19 cellular contexts compared by ENCODE assay signal in the genomic region with DNA sequence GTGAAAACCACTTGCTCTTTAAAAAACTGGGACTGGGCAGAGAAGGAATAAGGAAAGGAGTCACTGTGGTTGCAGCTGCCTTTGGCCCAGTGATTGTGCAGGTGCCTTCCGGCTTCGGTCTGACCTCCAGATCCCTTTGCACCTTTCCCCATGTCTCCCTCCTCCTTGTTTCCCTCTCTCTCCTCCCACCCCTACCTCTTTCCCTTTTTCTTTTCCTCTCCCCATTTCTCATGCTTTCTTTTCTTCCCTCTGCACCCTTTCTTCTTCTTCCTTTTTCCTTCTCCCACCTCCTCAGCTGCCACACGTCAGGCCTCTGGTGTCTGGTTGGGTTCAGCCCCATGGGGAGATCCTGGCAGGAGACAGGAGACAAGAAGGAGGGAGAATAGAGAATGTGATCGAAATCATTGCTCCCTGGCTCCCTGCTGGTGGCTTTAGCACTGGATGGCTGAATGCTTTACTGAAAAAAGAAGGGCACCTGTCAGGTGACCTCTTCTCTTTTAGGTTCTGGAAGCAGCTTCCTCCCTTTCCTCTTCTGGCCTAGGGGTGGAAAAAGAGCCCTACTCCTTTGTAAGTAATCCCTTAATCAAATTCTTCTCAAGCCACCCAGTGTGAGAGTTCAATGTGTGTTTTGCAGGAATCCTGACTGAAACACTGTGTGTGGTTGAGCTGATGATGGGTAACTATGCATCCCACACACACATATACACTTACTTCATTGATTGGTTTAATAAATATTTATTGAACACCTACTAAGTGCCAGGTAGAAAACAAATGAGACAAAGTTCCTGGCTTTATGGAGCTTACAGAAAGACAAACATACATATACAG.
DNase-seq lines count a peak whose midpoint lies in the region; ATAC-seq, FAIRE-seq and TF ChIP-seq lines count a peak whose summit lies in the region.
"Had no signal": no experiment of that assay in that cellular context is flagged by ENCODE, and none has a peak within 500 bp of the region (broad histone marks: within the 10 kb centered on the region; RNA-seq: fewer than 3 reads in every experiment).

No MANE protein-coding gene starts in this region.

- H3K36me3 Mint-ChIP-seq in natural killer cell treated with Interleukin-12 subunit alpha and Interleukin-12 subunit beta and Interleukin-15 and Interleukin-18, amount 100 ng/mL, for 72 hours: no peaks in the 10 kb centered on the region
- H3K36me3 Mint-ChIP-seq in natural killer cell: no peaks in the 10 kb centered on the region
- no peaks in the 10 kb centered on the region for H3K36me3 Mint-ChIP-seq in activated T-helper 17 cell treated with anti-CD3 and anti-CD28 coated beads, Interleukin-2, amount 50 U/mL, for 72 hours (ENCODE audit: low read depth)
- H3K36me3 Mint-ChIP-seq in activated T-cell treated with anti-CD3 and anti-CD28 coated beads, Interleukin-2, amount 50 U/mL, for 72 hours (ENCODE audit: insufficient read depth in 2 of 2): no peaks in the 10 kb centered on the region
- H3K36me3 Mint-ChIP-seq: CD8-positive, alpha-beta T cell had no signal

- H2AFZ ChIP-seq in keratinocyte (ENCODE audit: control insufficient read depth, low read length): peak overlapping the region; percentile 12
- H2AFZ ChIP-seq: PC-9 had no signal

- peaks cover 30% of the 10 kb centered on the region for H3K4me1 ChIP-seq in keratinocyte (ENCODE audit: control insufficient read depth, extremely low read depth, insufficient read depth, low read length)
- H3K4me1 ChIP-seq: BLaER1 had no signal

- no peak overlapping the region for H3K4me3 ChIP-seq in keratinocyte (ENCODE audit: control insufficient read depth in 2 of 3, extremely low read depth in 1 of 3, insufficient read depth in 2 of 3, low read depth in 1 of 3, low read length in 3 of 3)
- H3K4me3 ChIP-seq: BLaER1, GM12878, PC-9, SJSA1 had no signal

- H3K27me3 Mint-ChIP-seq in natural killer cell treated with Interleukin-12 subunit alpha and Interleukin-12 subunit beta and Interleukin-15 and Interleukin-18, amount 100 ng/mL, for 72 hours: peaks cover 25 to 26% of the 10 kb centered on the region in 2 donors
- peaks cover 21 to 38% of the 10 kb centered on the region in 2 donors for H3K27me3 Mint-ChIP-seq in natural killer cell (ENCODE audit: low read depth in 2 of 2)
- H3K27me3 Mint-ChIP-seq in activated T-helper 17 cell treated with anti-CD3 and anti-CD28 coated beads, Interleukin-2, amount 50 U/mL, for 72 hours: peaks cover 4% of the 10 kb centered on the region
- peaks cover 39% of the 10 kb centered on the region for H3K27me3 Mint-ChIP-seq in activated T-cell treated with anti-CD3 and anti-CD28 coated beads, Interleukin-2, amount 50 U/mL, for 72 hours (ENCODE audit: low read depth)

- H3K4me3 Mint-ChIP-seq in natural killer cell treated with Interleukin-12 subunit alpha and Interleukin-12 subunit beta and Interleukin-15 and Interleukin-18, amount 100 ng/mL, for 72 hours: peak overlapping the region; percentile 60
- no peak overlapping the region for H3K4me3 Mint-ChIP-seq in natural killer cell
- H3K4me3 Mint-ChIP-seq in activated T-helper 17 cell treated with anti-CD3 and anti-CD28 coated beads, Interleukin-2, amount 50 U/mL, for 72 hours: no peak overlapping the region
- H3K4me3 Mint-ChIP-seq in activated T-cell treated with anti-CD3 and anti-CD28 coated beads, Interleukin-2, amount 50 U/mL, for 72 hours: no peak overlapping the region
- H3K4me3 Mint-ChIP-seq: CD8-positive, alpha-beta T cell had no signal

- no peaks in the 10 kb centered on the region for H3K9me3 ChIP-seq in keratinocyte (ENCODE audit: control insufficient read depth, low read depth, low read length)
- H3K9me3 ChIP-seq: BLaER1, SJSA1 had no signal

- H3K27ac ChIP-seq in keratinocyte (ENCODE audit: control insufficient read depth, insufficient read depth, low read length): no peak overlapping the region
- H3K27ac ChIP-seq: BLaER1, PC-9, SJSA1 had no signal

- H3K9me3 Mint-ChIP-seq in natural killer cell treated with Interleukin-12 subunit alpha and Interleukin-12 subunit beta and Interleukin-15 and Interleukin-18, amount 100 ng/mL, for 72 hours: no peaks in the 10 kb centered on the region
- no peaks in the 10 kb centered on the region for H3K9me3 Mint-ChIP-seq in natural killer cell
- no peaks in the 10 kb centered on the region for H3K9me3 Mint-ChIP-seq in activated T-helper 17 cell treated with anti-CD3 and anti-CD28 coated beads, Interleukin-2, amount 50 U/mL, for 72 hours
- no peaks in the 10 kb centered on the region for H3K9me3 Mint-ChIP-seq in activated T-cell treated with anti-CD3 and anti-CD28 coated beads, Interleukin-2, amount 50 U/mL, for 72 hours
- H3K9me3 Mint-ChIP-seq: CD8-positive, alpha-beta T cell had no signal

- no peaks in the 10 kb centered on the region for H4K20me1 ChIP-seq in keratinocyte (ENCODE audit: control insufficient read depth, extremely low read depth, insufficient read depth, low read length)
- H4K20me1 ChIP-seq: BLaER1 had no signal

- peak overlapping the region; percentile 60 to 80 for H3K27ac Mint-ChIP-seq in natural killer cell treated with Interleukin-12 subunit alpha and Interleukin-12 subunit beta and Interleukin-15 and Interleukin-18, amount 100 ng/mL, for 72 hours
- H3K27ac Mint-ChIP-seq in natural killer cell: no peak overlapping the region
- H3K27ac Mint-ChIP-seq in activated T-helper 17 cell treated with anti-CD3 and anti-CD28 coated beads, Interleukin-2, amount 50 U/mL, for 72 hours: peak overlapping the region; percentile 31
- H3K27ac Mint-ChIP-seq in activated T-cell treated with anti-CD3 and anti-CD28 coated beads, Interleukin-2, amount 50 U/mL, for 72 hours: no peak overlapping the region
- H3K27ac Mint-ChIP-seq: CD8-positive, alpha-beta T cell had no signal

- intact Hi-C loops in natural killer cell (cut with micrococcal nuclease): no loop called here

- H3K79me2 ChIP-seq in keratinocyte (ENCODE audit: control insufficient read depth, insufficient read depth, low read length): no peaks in the 10 kb centered on the region

- no peak for DNase-seq in natural killer cell treated with Interleukin-12 subunit alpha and Interleukin-12 subunit beta and Interleukin-15 and Interleukin-18, amount 100 ng/mL, for 72 hours (ENCODE audit: low spot score)
- no peak for DNase-seq in natural killer cell
- DNase-seq in keratinocyte (ENCODE audit: low read depth, low spot score): no peak
- DNase-seq in GM10266 (ENCODE audit: extremely low spot score): no peak
- no peak for DNase-seq in activated T-cell treated with anti-CD3 and anti-CD28 coated beads, Interleukin-2, amount 50 U/mL, for 72 hours
- no peak for DNase-seq in cerebellum (ENCODE audit: low spot score)
- DNase-seq: CD8-positive, alpha-beta T cell; DMS79 treated with DMSO at 0.1 percent for 48 hours; NCI-H1930; NCI-H2171 treated with DMSO at 0.1 percent for 48 hours; PC-9 had no signal

- dilution Hi-C loops in keratinocyte (cut with MboI; ENCODE audit: extremely low pct_ligation_motif_present, low sequenced_read_pairs): no loop called here

- TF ChIP-seq CTCF in natural killer cell (IDR thresholded peaks at IDR 0.05): no peak
- TF ChIP-seq CTCF in keratinocyte (optimal IDR thresholded peaks at IDR 0.05 in 1 of 3, IDR thresholded peaks at IDR 0.05 in 1 of 3, conservative IDR thresholded peaks at IDR 0.05 in 1 of 3; ENCODE audit: extremely low read depth in 1 of 3, insufficient read depth in 2 of 3, low read length in 3 of 3): no peak
- no peak for TF ChIP-seq CTCF in GM10266 (IDR thresholded peaks at IDR 0.05; ENCODE audit: control insufficient read depth, insufficient read depth, low read depth, missing control alignments)

- H3K27me3 ChIP-seq in keratinocyte (ENCODE audit: control insufficient read depth, extremely low read depth, insufficient read depth, low read length): no peaks in the 10 kb centered on the region
- H3K27me3 ChIP-seq: BLaER1, SJSA1 had no signal

- FAIRE-seq in keratinocyte (lab: Jason Lieb, UNC): no peak
- FAIRE-seq: D721Med, G401.6, GM12878, H54 had no signal

- H3K9ac ChIP-seq in keratinocyte (ENCODE audit: control insufficient read depth, extremely low read depth, insufficient read depth, low read length): no peak overlapping the region
- H3K9ac ChIP-seq: BLaER1 had no signal

- H3K9me1 ChIP-seq in keratinocyte (ENCODE audit: control insufficient read depth, extremely low read depth, insufficient read depth, low read length): no peaks in the 10 kb centered on the region

- H3K36me3 ChIP-seq in keratinocyte (ENCODE audit: control insufficient read depth in 2 of 2, extremely low read depth in 1 of 2, insufficient read depth in 2 of 2, low read length in 2 of 2): no peaks in the 10 kb centered on the region
- H3K36me3 ChIP-seq: BLaER1, SJSA1 had no signal

- peaks cover 4 to 33% of the 10 kb centered on the region in 2 donors for H3K4me1 Mint-ChIP-seq in natural killer cell treated with Interleukin-12 subunit alpha and Interleukin-12 subunit beta and Interleukin-15 and Interleukin-18, amount 100 ng/mL, for 72 hours (ENCODE audit: low read depth in 2 of 2)
- no peaks in the 10 kb centered on the region for H3K4me1 Mint-ChIP-seq in natural killer cell
- peaks cover 14% of the 10 kb centered on the region for H3K4me1 Mint-ChIP-seq in activated T-helper 17 cell treated with anti-CD3 and anti-CD28 coated beads, Interleukin-2, amount 50 U/mL, for 72 hours
- H3K4me1 Mint-ChIP-seq in activated T-cell treated with anti-CD3 and anti-CD28 coated beads, Interleukin-2, amount 50 U/mL, for 72 hours (ENCODE audit: low read depth): peaks cover 23% of the 10 kb centered on the region

- ATAC-seq in natural killer cell treated with Interleukin-12 subunit alpha and Interleukin-12 subunit beta and Interleukin-15 and Interleukin-18, amount 100 ng/mL, for 72 hours: no peak
- ATAC-seq in natural killer cell (no peak), GM18907 (IDR thresholded peaks at IDR 0.05; ENCODE audit: unreplicated experiment) (no peak)
- peak; percentile 22 for ATAC-seq in activated T-helper 17 cell treated with anti-CD3 and anti-CD28 coated beads, Interleukin-2, amount 50 U/mL, for 72 hours (replicated peaks)
- no peak for ATAC-seq in activated T-cell treated with anti-CD3 and anti-CD28 coated beads, Interleukin-2, amount 50 U/mL, for 72 hours (replicated peaks in 1 of 2)
- ATAC-seq: GM12878 had no signal

- H3K4me2 ChIP-seq in keratinocyte (ENCODE audit: control insufficient read depth, extremely low read depth, insufficient read depth, low read depth, low read length): no peak overlapping the region
- H3K4me2 ChIP-seq: BLaER1, PC-9 had no signal

Comparison
In these comparisons a context has a peak if more than half of its experiments do, and no peak if none do; other contexts are left out.
1. H3K27ac Mint-ChIP-seq: peak in natural killer cell treated with Interleukin-12 subunit alpha and Interleukin-12 subunit beta and Interleukin-15 and Interleukin-18, amount 100 ng/mL, for 72 hours (2 of 2) and activated T-helper 17 cell treated with anti-CD3 and anti-CD28 coated beads, Interleukin-2, amount 50 U/mL, for 72 hours (single experiment); none in natural killer cell (0 of 2) and activated T-cell treated with anti-CD3 and anti-CD28 coated beads, Interleukin-2, amount 50 U/mL, for 72 hours (single experiment).